Comparison of ENCODE assay signal across 22 cellular contexts in the genomic region with DNA sequence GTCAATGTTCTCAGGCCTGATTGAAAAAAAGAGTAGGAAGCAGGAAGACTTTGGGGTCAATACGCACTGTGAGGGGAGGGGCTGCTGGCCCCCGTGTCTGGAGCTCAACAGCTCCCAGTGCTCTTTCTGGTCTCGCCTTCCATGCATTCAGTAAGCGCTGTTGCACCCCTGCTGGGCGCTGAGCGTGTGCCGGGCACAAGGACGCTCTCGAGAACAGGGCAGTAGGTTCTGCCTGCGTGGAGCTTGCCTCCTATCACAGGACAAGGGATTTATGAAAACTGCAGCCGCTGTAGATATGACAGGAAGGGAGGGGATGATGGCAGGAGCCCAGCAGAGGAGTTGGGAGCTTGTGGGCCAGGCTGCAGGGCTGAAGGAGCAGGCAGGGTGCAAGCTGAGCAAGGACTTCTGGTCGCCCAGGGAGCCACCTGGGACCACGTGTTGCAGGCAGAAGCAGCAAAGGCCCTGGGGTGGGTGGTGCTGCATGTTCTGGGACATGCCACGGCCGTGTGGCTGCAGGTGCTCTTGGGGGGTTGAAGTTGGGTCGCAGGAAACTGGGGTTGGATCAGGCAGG.
"Had no signal": no experiment of that assay in that cellular context is flagged by ENCODE, and none has a peak within 500 bp of the region (broad histone marks: within the 10 kb centered on the region; RNA-seq: fewer than 3 reads in every experiment).

No MANE protein-coding gene starts in this region.

- H3K27me3 ChIP-seq: thyroid gland had no signal

- H3K36me3 ChIP-seq: left ventricle myocardium inferior, thyroid gland, uterus, WERI-Rb-1 had no signal

- H3K27ac Mint-ChIP-seq: activated CD8-positive, alpha-beta T cell treated with anti-CD3 and anti-CD28 coated beads, Interleukin-2, amount 10 ng/mL, durations not matched to agents 7 days and 5 days; activated naive CD4-positive, alpha-beta T cell treated with anti-CD3 and anti-CD28 coated beads, Interleukin-2, amount 10 ng/mL, durations not matched to agents 7 days and 5 days; nephron progenitor cell; progenitor cell of endocrine pancreas had no signal

- H3K4me3 ChIP-seq: left ventricle myocardium inferior, thyroid gland, uterus had no signal

- H3K36me3 Mint-ChIP-seq: activated naive CD4-positive, alpha-beta T cell treated with anti-CD3 and anti-CD28 coated beads, Interleukin-2, amount 10 ng/mL, durations not matched to agents 7 days and 5 days had no signal

- DNase-seq: activated CD4-positive, alpha-beta T cell treated with anti-CD3 and anti-CD28 coated beads for 1 hour; activated CD4-positive, alpha-beta T cell treated with anti-CD3 and anti-CD28 coated beads, Interleukin-2, amount 50 U/mL, for 1 hour; activated CD8-positive, alpha-beta T cell treated with anti-CD3 and anti-CD28 coated beads, Interleukin-2, amount 10 ng/mL, durations not matched to agents 7 days and 5 days; activated naive CD4-positive, alpha-beta T cell treated with anti-CD3 and anti-CD28 coated beads, Interleukin-2, amount 10 ng/mL, durations not matched to agents 7 days and 5 days; activated T-cell treated with anti-CD3 and anti-CD28 coated beads, Interleukin-2, amount 50 U/mL, for 48 hours; amygdala; effector CD4-positive, alpha-beta T cell; erythroblast; foreskin fibroblast; left ventricle myocardium inferior; mammary epithelial cell; nephron progenitor cell; nucleus accumbens; retina; stimulated activated CD4-positive, alpha-beta T cell treated with anti-CD3 and anti-CD28 coated beads, Interleukin-4, amount 100 ng/mL, for 24 hours; stimulated activated naive CD8-positive, alpha-beta T cell treated with anti-CD3 and anti-CD28 coated beads, Interleukin-15, Interleukin-2, amounts not matched to agents 100 U/mL and 50 U/mL, for 24 hours; T-helper 1 cell; thyroid gland; WERI-Rb-1 had no signal

- H3K4me1 Mint-ChIP-seq: activated naive CD4-positive, alpha-beta T cell treated with anti-CD3 and anti-CD28 coated beads, Interleukin-2, amount 10 ng/mL, durations not matched to agents 7 days and 5 days; nephron progenitor cell had no signal

- ATAC-seq: activated CD8-positive, alpha-beta T cell treated with anti-CD3 and anti-CD28 coated beads, Interleukin-2, amount 10 ng/mL, durations not matched to agents 7 days and 5 days; SK-N-SH treated with all-trans-retinoic acid at 6 μM for 48 hours; stimulated activated naive CD8-positive, alpha-beta T cell treated with anti-CD3 and anti-CD28 coated beads, Interleukin-15, Interleukin-2, amounts not matched to agents 100 U/mL and 50 U/mL, for 24 hours had no signal

- H3K27ac ChIP-seq: left ventricle myocardium inferior, thyroid gland, uterus, WERI-Rb-1 had no signal

- H3K4me1 ChIP-seq: left ventricle myocardium inferior, thyroid gland, uterus had no signal

- H3K4me3 Mint-ChIP-seq: activated CD8-positive, alpha-beta T cell treated with anti-CD3 and anti-CD28 coated beads, Interleukin-2, amount 10 ng/mL, durations not matched to agents 7 days and 5 days; activated naive CD4-positive, alpha-beta T cell treated with anti-CD3 and anti-CD28 coated beads, Interleukin-2, amount 10 ng/mL, durations not matched to agents 7 days and 5 days; nephron progenitor cell had no signal

- H3K9me3 ChIP-seq: left ventricle myocardium inferior, thyroid gland, uterus had no signal
